In genomic region chr6:162907876-162908481, GRCh38 we compare ENCODE assay signal across 8 cellular contexts.
A peak's percentile ranks its signal among the peaks of the same experiment; 100 is the strongest.
DNase-seq lines count a peak whose midpoint lies in the region; ATAC-seq, FAIRE-seq and TF ChIP-seq lines count a peak whose summit lies in the region.

No MANE protein-coding gene starts in this region.

- H3K27ac ChIP-seq in DND-41 (ENCODE audit: low read length) (no peak overlapping the region), SU-DHL-6 (ENCODE audit: low read depth, low read length) (no peak overlapping the region), keratinocyte (ENCODE audit: control insufficient read depth, insufficient read depth, low read length) (no peak overlapping the region)

- H3K9ac ChIP-seq in DND-41 (ENCODE audit: low read depth, low read length) (no peak overlapping the region), SU-DHL-6 (ENCODE audit: low read length) (no peak overlapping the region), keratinocyte (ENCODE audit: control insufficient read depth, extremely low read depth, insufficient read depth, low read length) (no peak overlapping the region)

- no peaks in the 10 kb centered on the region for H3K9me2 ChIP-seq in SU-DHL-6 (replicated peaks; ENCODE audit: insufficient read depth, low read length)

- no peak overlapping the region for H2AFZ ChIP-seq in DND-41 (ENCODE audit: low read depth, low read length)
- no peak overlapping the region for H2AFZ ChIP-seq in SU-DHL-6 (ENCODE audit: low read depth, low read length, severe bottlenecking)
- no peak overlapping the region for H2AFZ ChIP-seq in keratinocyte (ENCODE audit: control insufficient read depth, low read length)

- H3K27me3 ChIP-seq in DND-41 (ENCODE audit: insufficient read depth, low read length, poor library complexity) (no peaks in the 10 kb centered on the region), SU-DHL-6 (ENCODE audit: low read length) (no peaks in the 10 kb centered on the region), keratinocyte (ENCODE audit: control insufficient read depth, extremely low read depth, insufficient read depth, low read length) (no peaks in the 10 kb centered on the region)

- no peaks in the 10 kb centered on the region for H4K20me1 ChIP-seq in DND-41 (ENCODE audit: insufficient read depth, low read length)
- no peaks in the 10 kb centered on the region for H4K20me1 ChIP-seq in SU-DHL-6 (ENCODE audit: low read depth, low read length)
- H4K20me1 ChIP-seq in keratinocyte (ENCODE audit: control insufficient read depth, extremely low read depth, insufficient read depth, low read length): no peaks in the 10 kb centered on the region

- TF ChIP-seq CTCF in DND-41 (IDR thresholded peaks at IDR 0.05; ENCODE audit: borderline replicate concordance, extremely low read depth, low read length, poor library complexity, severe bottlenecking) (peak; percentile 54), SU-DHL-6 (IDR thresholded peaks at IDR 0.05; ENCODE audit: insufficient read depth, low read length, poor library complexity, severe bottlenecking) (peak; percentile 38), keratinocyte (optimal IDR thresholded peaks at IDR 0.05 in 1 of 3, IDR thresholded peaks at IDR 0.05 in 1 of 3, conservative IDR thresholded peaks at IDR 0.05 in 1 of 3; ENCODE audit: extremely low read depth in 1 of 3, insufficient read depth in 2 of 3, low read length in 3 of 3) (peak in 2 of 3 experiments; percentile 30 to 48)

- no peak overlapping the region for H3K4me3 ChIP-seq in DND-41 (ENCODE audit: low read depth in 1 of 2, low read length in 2 of 2)
- no peak overlapping the region for H3K4me3 ChIP-seq in SU-DHL-6 (ENCODE audit: insufficient read depth, low read length, poor library complexity, severe bottlenecking)
- H3K4me3 ChIP-seq in keratinocyte (ENCODE audit: control insufficient read depth in 2 of 3, extremely low read depth in 1 of 3, insufficient read depth in 2 of 3, low read depth in 1 of 3, low read length in 3 of 3): no peak overlapping the region

- H3K4me1 ChIP-seq in DND-41 (ENCODE audit: insufficient read depth, low read length) (no peaks in the 10 kb centered on the region), keratinocyte (ENCODE audit: control insufficient read depth, extremely low read depth, insufficient read depth, low read length) (no peaks in the 10 kb centered on the region)

- H3K79me2 ChIP-seq in DND-41 (ENCODE audit: insufficient read depth, low read length) (no peaks in the 10 kb centered on the region), SU-DHL-6 (ENCODE audit: insufficient read depth, low read length) (no peaks in the 10 kb centered on the region), keratinocyte (ENCODE audit: control insufficient read depth, insufficient read depth, low read length) (no peaks in the 10 kb centered on the region)

- H3K36me3 ChIP-seq in DND-41 (ENCODE audit: insufficient read depth, low read length): no peaks in the 10 kb centered on the region
- no peaks in the 10 kb centered on the region for H3K36me3 ChIP-seq in SU-DHL-6 (ENCODE audit: low read length)
- no peaks in the 10 kb centered on the region for H3K36me3 ChIP-seq in keratinocyte (ENCODE audit: control insufficient read depth in 2 of 2, extremely low read depth in 1 of 2, insufficient read depth in 2 of 2, low read length in 2 of 2)

- no peaks in the 10 kb centered on the region for H3F3A ChIP-seq in SU-DHL-6 (ENCODE audit: insufficient read depth)

- ATAC-seq in DND-41 (ENCODE audit: insufficient read depth, low read depth): no peak
- ATAC-seq in HG03108 (IDR thresholded peaks at IDR 0.05; ENCODE audit: unreplicated experiment): peak; percentile 59
- no peak for ATAC-seq in HG03565 (IDR thresholded peaks at IDR 0.05; ENCODE audit: unreplicated experiment)

- dilution Hi-C loops in keratinocyte (cut with MboI; ENCODE audit: extremely low pct_ligation_motif_present, low sequenced_read_pairs): no loop called here

- FAIRE-seq in keratinocyte (lab: Jason Lieb, UNC): no peak

- H3K9me3 ChIP-seq in DND-41 (ENCODE audit: insufficient read depth, low read length, severe bottlenecking): peaks cover 3% of the 10 kb centered on the region
- H3K9me3 ChIP-seq in SU-DHL-6 (ENCODE audit: insufficient read depth, low read length): no peaks in the 10 kb centered on the region
- H3K9me3 ChIP-seq in keratinocyte (ENCODE audit: control insufficient read depth, low read depth, low read length): no peaks in the 10 kb centered on the region

- H3K4me2 ChIP-seq in DND-41 (ENCODE audit: insufficient read depth, low read length) (no peak overlapping the region), SU-DHL-6 (ENCODE audit: low read depth, low read length, poor library complexity, severe bottlenecking) (no peak overlapping the region), keratinocyte (ENCODE audit: control insufficient read depth, extremely low read depth, insufficient read depth, low read depth, low read length) (no peak overlapping the region)

- no peaks in the 10 kb centered on the region for H3K9me1 ChIP-seq in keratinocyte (ENCODE audit: control insufficient read depth, extremely low read depth, insufficient read depth, low read length)

- DNase-seq in DND-41 (no peak), keratinocyte (ENCODE audit: low read depth, low spot score) (peak; percentile 15), T1000 (lab: John Stamatoyannopoulos, UW) (no peak)
- no peak for DNase-seq in activated CD4-positive, alpha-beta T cell treated with anti-CD3 and anti-CD28 coated beads, Interleukin-2, amount 50 U/mL, for 4 hours
- no peak for DNase-seq in activated CD4-positive, CD25-positive, alpha-beta regulatory T cell treated with anti-CD3 and anti-CD28 coated beads, Interleukin-2, amount 50 U/mL, for 72 hours
